Comparison of ENCODE assay signal across 8 cellular contexts in the genomic region with DNA sequence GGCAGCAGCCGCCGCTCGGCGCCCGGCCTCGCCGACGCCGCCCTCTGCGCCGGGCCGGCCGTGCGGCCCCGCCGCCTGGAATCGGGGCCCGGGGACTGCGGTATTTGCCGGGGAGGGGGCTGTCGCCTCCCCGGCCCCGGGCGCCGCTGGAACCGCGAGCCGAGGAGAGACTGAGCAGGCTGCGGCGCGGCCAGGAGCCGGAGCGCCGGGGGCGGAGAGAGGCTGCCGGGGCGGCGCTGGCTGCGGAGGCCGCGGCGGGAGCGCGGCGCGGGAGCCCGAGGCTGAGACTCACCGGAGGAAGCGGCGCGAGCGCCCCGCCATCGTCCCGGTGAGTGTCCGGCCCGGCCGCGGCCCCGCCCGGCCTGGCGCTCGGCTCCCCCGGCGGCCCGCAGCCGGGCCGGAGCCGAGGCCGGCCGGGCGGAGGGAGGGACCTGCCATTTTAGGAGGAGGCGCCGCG. TPM values are rescaled to one million over a fixed set of nuclear protein-coding genes. Genes with fewer than 3 reads are reported as not detected.
DNase-seq lines count a peak whose midpoint lies in the region; ATAC-seq and TF ChIP-seq lines count a peak whose summit lies in the region.

No MANE protein-coding gene starts in this region.

- H3K27ac ChIP-seq in psoas muscle = peak overlapping the region; percentile 99

- TF ChIP-seq CTCF in fibroblast of mammary gland (conservative IDR thresholded peaks at IDR 0.05; ENCODE audit: control insufficient read depth, insufficient read depth, low read depth, low read length) (no peak), psoas muscle (IDR thresholded peaks at IDR 0.05) (no peak)

- 1% methylated on average over 44 to 75 of the region's 75 CpGs for WGBS in psoas muscle, 3 donors

- in situ Hi-C loops in ACHN (cut with HindIII; ENCODE audit: low pct_ligation_motif_present, low pct_unique_long_range_greater_than_20kb, low sequenced_read_pairs) = no loop called here

- H3K4me3 ChIP-seq in fibroblast of mammary gland (ENCODE audit: control insufficient read depth, low read depth, low read length) (peak overlapping the region; percentile 81), psoas muscle (peak overlapping the region; percentile 81)

- no peaks in the 10 kb centered on the region for H3K9me3 ChIP-seq in psoas muscle

- intact Hi-C loops in psoas muscle (cut with DNase I) = loop anchor here (2.0 to 10.0 kb wide), 4 partner anchors 63 to 195 kb away; no protein-coding TSS in a partner anchor

- DNase-seq in ACHN (peak; percentile 21), T-helper 9 cell (peak; percentile 8), fibroblast of mammary gland (ENCODE audit: low read depth) (no peak), psoas muscle (peak in 1 of 2 donors; percentile 61), pons (ENCODE audit: low spot score) (no peak)

- ATAC-seq in GM19372 (IDR thresholded peaks at IDR 0.05; ENCODE audit: low read depth, unreplicated experiment) = peak; percentile 0
- no peak for ATAC-seq in psoas muscle
- ATAC-seq in GM19455 (IDR thresholded peaks at IDR 0.05; ENCODE audit: unreplicated experiment) = no peak
- no peak for ATAC-seq in esophagus mucosa

- H3K36me3 ChIP-seq in psoas muscle (ENCODE audit: insufficient read depth in 1 of 2, low read depth in 1 of 2) = no peaks in the 10 kb centered on the region

- H3K4me1 ChIP-seq in psoas muscle = peaks cover 45% of the 10 kb centered on the region

- H3K27me3 ChIP-seq in psoas muscle (ENCODE audit: insufficient read depth in 3 of 3, low read length in 2 of 3) = no peaks in the 10 kb centered on the region

RNA-seq across cellular contexts. Expression of gene DYRK1A, which starts 0.8 kb away (rescaled TPM):
- 100 to 1,000 TPM in 1 of 4 donors, 10 to 100 TPM in 3; 79.9 to 105 (median 89.3) TPM for total RNA-seq in psoas muscle
- 10 to 100 TPM; 21.5 to 60.8 (median 31.7) TPM for polyA plus RNA-seq in psoas muscle
- 32.7 TPM for total RNA-seq in esophagus mucosa

Comparison
In these comparisons a context has a peak if more than half of its experiments do, and no peak if none do; other contexts are left out.
1. DNase-seq: peak in ACHN (single experiment) and T-helper 9 cell (single experiment); none in fibroblast of mammary gland (single experiment) and pons (single experiment).